Comparison of ENCODE assay signal across 15 cellular contexts in the genomic region with DNA sequence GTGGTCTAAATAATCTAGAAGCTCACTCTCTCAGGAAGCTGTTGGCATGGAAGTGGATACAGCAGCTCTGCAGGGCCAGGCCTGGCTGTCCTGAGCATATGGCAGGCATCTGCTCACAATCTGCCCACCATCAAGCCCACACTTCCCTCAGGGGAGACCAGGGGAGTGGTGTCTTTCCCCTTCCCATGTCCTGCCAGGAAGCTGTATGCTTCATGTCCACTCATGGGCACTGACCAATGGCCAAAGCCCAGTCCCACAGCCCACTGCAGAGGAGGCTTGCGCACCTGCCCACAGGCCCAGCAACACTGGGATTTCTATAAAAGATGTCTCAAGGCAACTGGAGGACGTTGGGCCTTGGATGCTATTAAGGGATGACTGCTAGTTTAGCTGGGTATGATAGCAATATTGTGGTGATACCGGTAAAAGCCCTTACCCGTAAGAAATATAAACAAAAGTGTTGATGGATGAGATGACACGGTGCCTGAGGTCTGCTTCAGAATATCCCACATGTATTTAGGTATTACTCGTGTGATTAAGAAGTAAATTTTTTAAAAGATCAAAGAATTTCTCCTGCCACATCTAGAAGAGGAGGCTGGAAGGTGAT.
"Had no signal": no experiment of that assay in that cellular context is flagged by ENCODE, and none has a peak within 500 bp of the region (broad histone marks: within the 10 kb centered on the region; RNA-seq: fewer than 3 reads in every experiment).

No MANE protein-coding gene starts in this region.

- H3K36me3 ChIP-seq: gastrocnemius medialis, lower lobe of right lung, tibial artery had no signal

- H3K27ac ChIP-seq: epithelial cell of prostate, gastrocnemius medialis, lower lobe of right lung, tibial artery had no signal

- H3K4me3 ChIP-seq: gastrocnemius medialis, lower lobe of right lung, mucosa of descending colon, tibial artery had no signal

- H3K4me3 Mint-ChIP-seq: naive thymus-derived CD8-positive, alpha-beta T cell; T-helper 17 cell had no signal

- H3K27me3 ChIP-seq: tibial artery had no signal

- H3K4me1 Mint-ChIP-seq: T-helper 17 cell had no signal

- H3K27ac Mint-ChIP-seq: T-helper 17 cell had no signal

- ATAC-seq: gastrocnemius medialis; lower lobe of right lung; mucosa of descending colon; naive thymus-derived CD8-positive, alpha-beta T cell; T-helper 17 cell had no signal

- DNase-seq: activated CD4-positive, CD25-positive, alpha-beta regulatory T cell; activated T-cell treated with anti-CD3 and anti-CD28 coated beads, Interleukin-2, amount 50 U/mL, for 48 hours; caudate nucleus; cortex of kidney; effector CD8-positive, alpha-beta T cell; gastrocnemius medialis; naive thymus-derived CD8-positive, alpha-beta T cell; occipital lobe; SIG-M5; small intestine; T-helper 17 cell had no signal
